10 cellular contexts compared by ENCODE assay signal in the genomic region with DNA sequence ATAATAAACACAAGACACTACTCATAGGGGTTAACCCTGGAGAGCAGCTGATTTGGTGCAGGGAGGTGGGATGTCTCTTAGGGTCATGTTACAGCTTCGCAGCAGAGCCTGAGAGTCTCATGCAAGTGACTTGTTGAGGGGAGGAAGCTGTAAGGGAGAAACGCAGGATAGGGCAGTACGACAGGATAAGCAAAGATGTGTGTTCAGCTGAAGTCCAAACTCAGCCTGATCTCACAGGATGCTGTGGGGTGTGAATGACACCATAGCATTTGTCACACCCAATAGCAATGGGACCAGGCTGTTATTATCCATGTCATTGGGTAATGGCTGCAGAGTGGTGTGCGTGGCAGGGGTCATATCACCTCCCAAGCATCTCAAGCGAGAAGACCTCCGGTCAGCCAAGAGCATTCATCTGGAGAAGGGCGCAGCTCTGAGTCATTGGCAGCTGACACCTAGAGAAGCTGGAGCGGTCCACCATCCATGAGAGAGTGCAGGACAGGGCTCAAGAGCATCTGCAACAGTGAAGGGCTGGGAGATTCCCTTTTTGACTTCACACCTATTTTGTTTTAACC. TPM values are rescaled to one million over a fixed set of nuclear protein-coding genes. Genes with fewer than 3 reads are reported as not detected.
DNase-seq lines count a peak whose midpoint lies in the region; ATAC-seq and TF ChIP-seq lines count a peak whose summit lies in the region.
"Had no signal": no experiment of that assay in that cellular context is flagged by ENCODE, and none has a peak within 500 bp of the region (broad histone marks: within the 10 kb centered on the region; RNA-seq: fewer than 3 reads in every experiment).

No MANE protein-coding gene starts in this region.

- H3K4me3 ChIP-seq in AG10803 (ENCODE audit: low read length) (no peak overlapping the region), esophagus muscularis mucosa (no peak overlapping the region)
- H3K4me3 ChIP-seq: gastrocnemius medialis had no signal

- no peaks in the 10 kb centered on the region for H3K27me3 Mint-ChIP-seq in natural killer cell treated with Interleukin-12 subunit alpha and Interleukin-12 subunit beta and Interleukin-15 and Interleukin-18, amount 100 ng/mL, for 72 hours

- ATAC-seq in HG03066 (IDR thresholded peaks at IDR 0.05; ENCODE audit: low read depth, unreplicated experiment): peak; percentile 42
- peak; percentile 39 to 55 for ATAC-seq in natural killer cell treated with Interleukin-12 subunit alpha and Interleukin-12 subunit beta and Interleukin-15 and Interleukin-18, amount 100 ng/mL, for 72 hours
- ATAC-seq in HG02884 (IDR thresholded peaks at IDR 0.05; ENCODE audit: unreplicated experiment): no peak
- no peak for ATAC-seq in GM21526 (IDR thresholded peaks at IDR 0.05; ENCODE audit: low FRiP score, unreplicated experiment)

- H3K4me1 ChIP-seq in esophagus muscularis mucosa: peaks cover 31 to 49% (median 43%) of the 10 kb centered on the region in 4 donors

- TF ChIP-seq POLR2A in esophagus muscularis mucosa (IDR thresholded peaks at IDR 0.05; ENCODE audit: low read depth): no peak

- H3K36me3 ChIP-seq in esophagus muscularis mucosa: peaks cover 11 to 47% (median 25%) of the 10 kb centered on the region in 4 donors

- no peak for TF ChIP-seq EP300 in esophagus muscularis mucosa (IDR thresholded peaks at IDR 0.05)

- no peaks in the 10 kb centered on the region for H3K27me3 ChIP-seq in esophagus muscularis mucosa
- H3K27me3 ChIP-seq: gastrocnemius medialis had no signal

- WGBS in esophagus muscularis mucosa: 79% methylated on average over 8 of the region's 8 CpGs

- TF ChIP-seq CTCF in AG10803 (conservative IDR thresholded peaks at IDR 0.05; ENCODE audit: low read length): no peak
- TF ChIP-seq CTCF in esophagus muscularis mucosa (IDR thresholded peaks at IDR 0.05): no peak

- peak overlapping the region; percentile 73 to 97 (median 80) for H3K27ac ChIP-seq in esophagus muscularis mucosa (replicated peaks in 1 of 4)

- H3K4me3 Mint-ChIP-seq in natural killer cell treated with Interleukin-12 subunit alpha and Interleukin-12 subunit beta and Interleukin-15 and Interleukin-18, amount 100 ng/mL, for 72 hours: no peak overlapping the region

- DNase-seq in AG10803 (ENCODE audit: low read depth) (peak; percentile 76), esophagus muscularis mucosa (ENCODE audit: extremely low spot score) (no peak), superior temporal gyrus (ENCODE audit: extremely low spot score) (no peak)
- DNase-seq in natural killer cell treated with Interleukin-12 subunit alpha and Interleukin-12 subunit beta and Interleukin-15 and Interleukin-18, amount 100 ng/mL, for 72 hours (ENCODE audit: low spot score): no peak
- DNase-seq in central memory CD4-positive, alpha-beta T cell: no peak
- DNase-seq: activated CD8-positive, alpha-beta memory T cell treated with anti-CD3 and anti-CD28 coated beads, Interleukin-2, amount 50 U/mL, for 4 hours; gastrocnemius medialis had no signal

- no peaks in the 10 kb centered on the region for H3K36me3 Mint-ChIP-seq in natural killer cell treated with Interleukin-12 subunit alpha and Interleukin-12 subunit beta and Interleukin-15 and Interleukin-18, amount 100 ng/mL, for 72 hours

- H3K4me1 Mint-ChIP-seq in natural killer cell treated with Interleukin-12 subunit alpha and Interleukin-12 subunit beta and Interleukin-15 and Interleukin-18, amount 100 ng/mL, for 72 hours (ENCODE audit: low read depth in 2 of 2): peaks cover 8 to 11% of the 10 kb centered on the region in 2 donors

- intact Hi-C loops in esophagus muscularis mucosa (cut with DNase I): no loop called here

- no peak overlapping the region for H3K27ac Mint-ChIP-seq in natural killer cell treated with Interleukin-12 subunit alpha and Interleukin-12 subunit beta and Interleukin-15 and Interleukin-18, amount 100 ng/mL, for 72 hours

- no peaks in the 10 kb centered on the region for H3K9me3 Mint-ChIP-seq in natural killer cell treated with Interleukin-12 subunit alpha and Interleukin-12 subunit beta and Interleukin-15 and Interleukin-18, amount 100 ng/mL, for 72 hours

- H3K9me3 ChIP-seq in esophagus muscularis mucosa: no peaks in the 10 kb centered on the region
- H3K9me3 ChIP-seq: gastrocnemius medialis had no signal

RNA-seq across cellular contexts. Expression of gene RPL26L1, which starts 49.2 kb away (rescaled TPM):
- 10 to 100 TPM; 17.8 to 25.8 (median 22.1) TPM for total RNA-seq in esophagus muscularis mucosa
- 10 to 100 TPM; 41.5 to 47.3 TPM for total RNA-seq in natural killer cell treated with Interleukin-12 subunit alpha and Interleukin-12 subunit beta and Interleukin-15 and Interleukin-18, amount 100 ng/mL, for 72 hours

Comparison
In these comparisons a context has a peak if more than half of its experiments do, and no peak if none do; other contexts are left out.
1. ATAC-seq: peak in HG03066 (single experiment) and natural killer cell treated with Interleukin-12 subunit alpha and Interleukin-12 subunit beta and Interleukin-15 and Interleukin-18, amount 100 ng/mL, for 72 hours (2 of 2); none in HG02884 (single experiment) and GM21526 (single experiment).